24 cellular contexts compared by ENCODE assay signal in genomic region chr17:73831699-73832098, GRCh38.
"Had no signal": no experiment of that assay in that cellular context is flagged by ENCODE, and none has a peak within 500 bp of the region (broad histone marks: within the 10 kb centered on the region; RNA-seq: fewer than 3 reads in every experiment).

No MANE protein-coding gene starts in this region.

- H3K4me1 ChIP-seq: adrenal gland had no signal

- H3K27ac ChIP-seq: adrenal gland, brain microvascular endothelial cell, left ventricle myocardium inferior, suprapubic skin, tibial artery had no signal

- ATAC-seq: activated CD8-positive, alpha-beta memory T cell treated with anti-CD3 and anti-CD28 coated beads, Interleukin-2, amount 10 ng/mL, durations not matched to agents 7 days and 5 days; activated CD8-positive, alpha-beta T cell treated with anti-CD3 and anti-CD28 coated beads, Interleukin-2, amount 10 ng/mL, durations not matched to agents 7 days and 5 days; esophagus mucosa; mucosa of descending colon; right cardiac atrium had no signal

- H3K9me3 Mint-ChIP-seq: activated T-helper 2 cell treated with anti-CD3 and anti-CD28 coated beads, Interferon-gamma antibody, Interleukin-2, Interleukin-4, amounts not matched to agents 10 μg/mL and 5 μg/mL and 100 μg/mL, durations not matched to agents 14 hours and 24 hours and 36 hours had no signal

- H3K4me3 Mint-ChIP-seq: activated B cell treated with CpG ODN at 0.5 μM for 24 hours; activated CD8-positive, alpha-beta memory T cell treated with anti-CD3 and anti-CD28 coated beads, Interleukin-2, amount 10 ng/mL, durations not matched to agents 7 days and 5 days; activated CD8-positive, alpha-beta T cell treated with anti-CD3 and anti-CD28 coated beads, Interleukin-2, amount 10 ng/mL, durations not matched to agents 7 days and 5 days; activated naive CD8-positive, alpha-beta T cell treated with anti-CD3 and anti-CD28 coated beads for 36 hours; endodermal cell had no signal

- H3K4me3 ChIP-seq: adrenal gland, left ventricle myocardium inferior, lung, mucosa of descending colon, suprapubic skin, tibial artery had no signal

- H3K27ac Mint-ChIP-seq: activated B cell treated with CpG ODN at 0.5 μM for 24 hours; activated CD8-positive, alpha-beta memory T cell treated with anti-CD3 and anti-CD28 coated beads, Interleukin-2, amount 10 ng/mL, durations not matched to agents 7 days and 5 days; activated CD8-positive, alpha-beta T cell treated with anti-CD3 and anti-CD28 coated beads, Interleukin-2, amount 10 ng/mL, durations not matched to agents 7 days and 5 days; activated naive CD8-positive, alpha-beta T cell treated with anti-CD3 and anti-CD28 coated beads for 36 hours; activated T-helper 2 cell treated with anti-CD3 and anti-CD28 coated beads, Interferon-gamma antibody, Interleukin-2, Interleukin-4, amounts not matched to agents 10 μg/mL and 5 μg/mL and 100 μg/mL, durations not matched to agents 14 hours and 24 hours and 36 hours; endodermal cell had no signal

- DNase-seq: activated B cell treated with CpG ODN at 0.5 μM for 24 hours; activated CD4-positive, alpha-beta T cell treated with anti-CD3 and anti-CD28 coated beads, Interleukin-2, amount 50 U/mL, for 1 hour; activated CD8-positive, alpha-beta memory T cell treated with anti-CD3 and anti-CD28 coated beads, Interleukin-2, amount 10 ng/mL, durations not matched to agents 7 days and 5 days; activated CD8-positive, alpha-beta T cell treated with anti-CD3 and anti-CD28 coated beads, Interleukin-2, amount 10 ng/mL, durations not matched to agents 7 days and 5 days; activated naive CD4-positive, alpha-beta T cell; activated naive CD8-positive, alpha-beta T cell treated with anti-CD3 and anti-CD28 coated beads for 36 hours; activated T-cell treated with anti-CD3 and anti-CD28 coated beads, Interleukin-2, amount 50 U/mL, for 48 hours; adrenal gland; brain microvascular endothelial cell; cortex of kidney; endodermal cell; foreskin fibroblast; head of caudate nucleus; hypothalamus; left ventricle myocardium inferior; mucosa of descending colon; nucleus accumbens; right cardiac atrium; stimulated activated naive CD4-positive, alpha-beta T cell had no signal

- H3K4me1 Mint-ChIP-seq: activated B cell treated with CpG ODN at 0.5 μM for 24 hours had no signal

- H3K36me3 ChIP-seq: adrenal gland, brain microvascular endothelial cell, left ventricle myocardium inferior, suprapubic skin, tibial artery had no signal

- H3K27me3 ChIP-seq: adrenal gland, brain microvascular endothelial cell had no signal

- H3K9me3 ChIP-seq: adrenal gland, left ventricle myocardium inferior, mucosa of descending colon, suprapubic skin, tibial artery had no signal

- H3K36me3 Mint-ChIP-seq: activated CD8-positive, alpha-beta memory T cell treated with anti-CD3 and anti-CD28 coated beads, Interleukin-2, amount 10 ng/mL, durations not matched to agents 7 days and 5 days had no signal
